Comparison of ENCODE assay signal across 8 cellular contexts in the genomic region with DNA sequence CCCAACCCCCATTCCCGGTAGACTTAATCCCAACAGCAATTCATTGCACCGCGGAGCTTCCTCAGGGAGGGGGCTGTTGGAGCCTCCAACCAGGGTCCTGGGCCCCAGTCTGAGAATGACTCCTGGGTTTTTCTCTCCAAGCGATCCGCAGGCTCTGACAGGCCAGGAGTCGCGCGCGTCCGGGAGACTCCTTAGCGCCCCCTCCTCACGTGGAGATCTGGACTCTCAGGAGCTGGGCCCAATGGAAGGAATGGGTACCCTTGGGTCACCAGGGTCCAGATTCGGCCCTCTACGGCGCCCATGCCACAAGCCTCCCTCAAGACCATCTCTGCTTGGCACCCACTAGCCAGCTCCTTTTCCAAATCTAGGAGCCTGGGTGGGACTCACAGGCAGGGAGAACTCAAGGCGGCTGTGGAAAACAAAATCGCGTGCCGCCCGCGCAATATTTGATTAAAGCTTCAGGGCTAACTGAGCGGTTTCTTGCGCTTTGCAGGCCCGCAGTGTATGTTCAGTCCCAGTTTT. TPM values are rescaled to one million over a fixed set of nuclear protein-coding genes. Genes with fewer than 3 reads are reported as not detected.
DNase-seq lines count a peak whose midpoint lies in the region; ATAC-seq, FAIRE-seq and TF ChIP-seq lines count a peak whose summit lies in the region.

No MANE protein-coding gene starts in this region.

- peak overlapping the region in 2 of 4 donors; percentile 54 to 57 for H3K27ac ChIP-seq in pancreas

- no peaks in the 10 kb centered on the region for H3K9me3 Mint-ChIP-seq in Caco-2 (ENCODE audit: unreplicated experiment)

- POLR2A ChIA-PET in Caco-2 (lab: Charles Lee) = no interaction called here

- peak; percentile 1 for ATAC-seq in SK-N-SH treated with all-trans-retinoic acid at 6 μM for 48 hours
- peak; percentile 3 for ATAC-seq in Right ventricle myocardium superior (ENCODE audit: poor library complexity)
- peak in 3 of 4 donors; percentile 3 to 14 (median 3) for ATAC-seq in pancreas
- no peak for ATAC-seq in HG03378 (IDR thresholded peaks at IDR 0.05; ENCODE audit: unreplicated experiment)

- H3K4me3 ChIP-seq in BE2C (ENCODE audit: low read depth, low read length) (peak overlapping the region; percentile 99), pancreas (peak overlapping the region; percentile 5 to 47 (median 30)), Caco-2 (ENCODE audit: low read depth, low read length) (no peak overlapping the region)

- no peaks in the 10 kb centered on the region for H3K9me3 ChIP-seq in BE2C
- H3K9me3 ChIP-seq in pancreas = no peaks in the 10 kb centered on the region
- no peaks in the 10 kb centered on the region for H3K9me3 ChIP-seq in Caco-2

- no peaks in the 10 kb centered on the region for H3K4me1 Mint-ChIP-seq in Caco-2 (ENCODE audit: low read depth, unreplicated experiment)

- no peaks in the 10 kb centered on the region for H3K36me3 Mint-ChIP-seq in Caco-2 (ENCODE audit: insufficient read depth, unreplicated experiment)

- WGBS in pancreas, 2 donors = 39 to 40% methylated on average over 24 of the region's 24 CpGs

- DNase-seq in BE2C (peak; percentile 89), Right ventricle myocardium superior (no peak), pancreas (no peak), NCI-H82 (lab: John Stamatoyannopoulos, UW) (no peak), NCI-H526 treated with DMSO at 0.1 percent for 48 hours (lab: John Stamatoyannopoulos, UW) (no peak), Caco-2 (no peak)

- H3K27ac Mint-ChIP-seq in Caco-2 (ENCODE audit: unreplicated experiment) = no peak overlapping the region

- CTCF ChIA-PET in Caco-2 (lab: Charles Lee) = no interaction called here

- FAIRE-seq in pancreas (lab: Jason Lieb, UNC) = no peak

- H3K36me3 ChIP-seq in BE2C (peaks cover 55% of the 10 kb centered on the region), pancreas (no peaks in the 10 kb centered on the region), Caco-2 (ENCODE audit: control insufficient read depth, insufficient read depth, low read length) (no peaks in the 10 kb centered on the region)

- intact Hi-C loops in Right ventricle myocardium superior (cut with DNase I) (no loop called here), pancreas (cut with DNase I) (no loop called here), Caco-2 (cut with micrococcal nuclease; ENCODE audit: unreplicated experiment) (no loop called here)

- BruUV-seq in Caco-2 (replicated peaks; lab: Mats Ljungman, UMichigan) = no TSS peak

- no peak overlapping the region for H3K4me3 Mint-ChIP-seq in Caco-2 (ENCODE audit: unreplicated experiment)

- peaks cover 3% of the 10 kb centered on the region for H3K27me3 Mint-ChIP-seq in Caco-2 (ENCODE audit: insufficient read depth, unreplicated experiment)

- TF ChIP-seq CTCF in BE2C (IDR thresholded peaks at IDR 0.05; ENCODE audit: low read depth, low read length) = peak; percentile 11; the same call in 1 of the 2 replicates
- TF ChIP-seq CTCF in pancreas (IDR thresholded peaks at IDR 0.05) = no peak
- no peak for TF ChIP-seq CTCF in Caco-2 (IDR thresholded peaks at IDR 0.05; ENCODE audit: insufficient read depth in 1 of 2, low read depth in 1 of 2, low read length in 1 of 2, severe bottlenecking in 1 of 2, unreplicated experiment in 1 of 2)

- H3K4me1 ChIP-seq in BE2C (peaks cover 19% of the 10 kb centered on the region), pancreas (no peaks in the 10 kb centered on the region), Caco-2 (no peaks in the 10 kb centered on the region)

- H3K27me3 ChIP-seq in BE2C (no peaks in the 10 kb centered on the region), pancreas (peaks cover 0 to 11% (median 4%) of the 10 kb centered on the region in 4 donors), Caco-2 (replicated peaks; ENCODE audit: control insufficient read depth, insufficient read depth, low read length) (no peaks in the 10 kb centered on the region)

TF ChIP-seq in SK-N-SH treated with all-trans-retinoic acid at 6 μM for 48 hours, 23 proteins besides CTCF, POLR2A, EP300 and RAD21:
- TF ChIP-seq GLIS3 (CRISPR knock-in tag; IDR thresholded peaks at IDR 0.05) = peak; percentile 55
- TF ChIP-seq ZC3H10 (CRISPR knock-in tag; IDR thresholded peaks at IDR 0.05) = peak; percentile 27; the same call in 1 of the 2 replicates
- TF ChIP-seq ZFP3 (CRISPR knock-in tag; IDR thresholded peaks at IDR 0.05) = no peak
- TF ChIP-seq OSR1 (CRISPR knock-in tag; IDR thresholded peaks at IDR 0.05) = no peak
- TF ChIP-seq, protein P1, sequence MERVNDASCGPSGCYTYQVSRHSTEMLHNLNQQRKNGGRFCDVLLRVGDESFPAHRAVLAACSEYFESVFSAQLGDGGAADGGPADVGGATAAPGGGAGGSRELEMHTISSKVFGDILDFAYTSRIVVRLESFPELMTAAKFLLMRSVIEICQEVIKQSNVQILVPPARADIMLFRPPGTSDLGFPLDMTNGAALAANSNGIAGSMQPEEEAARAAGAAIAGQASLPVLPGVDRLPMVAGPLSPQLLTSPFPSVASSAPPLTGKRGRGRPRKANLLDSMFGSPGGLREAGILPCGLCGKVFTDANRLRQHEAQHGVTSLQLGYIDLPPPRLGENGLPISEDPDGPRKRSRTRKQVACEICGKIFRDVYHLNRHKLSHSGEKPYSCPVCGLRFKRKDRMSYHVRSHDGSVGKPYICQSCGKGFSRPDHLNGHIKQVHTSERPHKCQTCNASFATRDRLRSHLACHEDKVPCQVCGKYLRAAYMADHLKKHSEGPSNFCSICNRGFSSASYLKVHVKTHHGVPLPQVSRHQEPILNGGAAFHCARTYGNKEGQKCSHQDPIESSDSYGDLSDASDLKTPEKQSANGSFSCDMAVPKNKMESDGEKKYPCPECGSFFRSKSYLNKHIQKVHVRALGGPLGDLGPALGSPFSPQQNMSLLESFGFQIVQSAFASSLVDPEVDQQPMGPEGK (CRISPR knock-in tag; IDR thresholded peaks at IDR 0.05; ENCODE audit: borderline replicate concordance) = peak; percentile 67
- TF ChIP-seq TSHZ2 (CRISPR knock-in tag; IDR thresholded peaks at IDR 0.05) = 0 out of 2 replicates have a peak, but pooled peaks have one; percentile 16
- 0 out of 2 replicates have a peak, but pooled peaks have one; percentile 44 for TF ChIP-seq TOX (CRISPR knock-in tag; IDR thresholded peaks at IDR 0.05; ENCODE audit: borderline replicate concordance)
- no peak for TF ChIP-seq RARB (CRISPR knock-in tag; IDR thresholded peaks at IDR 0.05)
- TF ChIP-seq, protein P2, sequence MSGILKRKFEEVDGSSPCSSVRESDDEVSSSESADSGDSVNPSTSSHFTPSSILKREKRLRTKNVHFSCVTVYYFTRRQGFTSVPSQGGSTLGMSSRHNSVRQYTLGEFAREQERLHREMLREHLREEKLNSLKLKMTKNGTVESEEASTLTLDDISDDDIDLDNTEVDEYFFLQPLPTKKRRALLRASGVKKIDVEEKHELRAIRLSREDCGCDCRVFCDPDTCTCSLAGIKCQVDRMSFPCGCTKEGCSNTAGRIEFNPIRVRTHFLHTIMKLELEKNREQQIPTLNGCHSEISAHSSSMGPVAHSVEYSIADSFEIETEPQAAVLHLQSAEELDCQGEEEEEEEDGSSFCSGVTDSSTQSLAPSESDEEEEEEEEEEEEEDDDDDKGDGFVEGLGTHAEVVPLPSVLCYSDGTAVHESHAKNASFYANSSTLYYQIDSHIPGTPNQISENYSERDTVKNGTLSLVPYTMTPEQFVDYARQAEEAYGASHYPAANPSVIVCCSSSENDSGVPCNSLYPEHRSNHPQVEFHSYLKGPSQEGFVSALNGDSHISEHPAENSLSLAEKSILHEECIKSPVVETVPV (CRISPR knock-in tag; IDR thresholded peaks at IDR 0.05) = no peak
TF ChIP-seq in SK-N-SH treated with all-trans-retinoic acid at 6 μM for 48 hours: peak in this region for 5.

RNA-seq across cellular contexts. Expression of gene HAND2, which starts 7.1 kb away (rescaled TPM):
- polyA plus RNA-seq in BE2C (2012; ENCODE audit: insufficient read depth, insufficient read length, low read depth) = 244 TPM
- total RNA-seq in Right ventricle myocardium superior (142 TPM), pancreas (10 to 100 TPM in 1 of 6 donors, 1 to 10 TPM in 5; 1.7 to 11.4 (median 2.7) TPM), Caco-2 (2022) (not detected in 2 replicates)
- polyA plus RNA-seq in pancreas = 1 to 10 TPM; 3.8 to 5.0 TPM

Comparison
In these comparisons a context has a peak if more than half of its experiments do, and no peak if none do; other contexts are left out.
1. RNA of gene HAND2, which starts 7.1 kb away (total RNA-seq): 142 TPM in Right ventricle myocardium superior (single experiment); 1.7 to 11.4 TPM in pancreas and not detected in Caco-2; every median in the first group is over 10 times any median in the second.